Comparison of ENCODE assay signal across 14 cellular contexts in genomic region chr9:76027426-76027825, GRCh38.
DNase-seq lines count a peak whose midpoint lies in the region; FAIRE-seq and TF ChIP-seq lines count a peak whose summit lies in the region.
"Had no signal": no experiment of that assay in that cellular context is flagged by ENCODE, and none has a peak within 500 bp of the region (broad histone marks: within the 10 kb centered on the region; RNA-seq: fewer than 3 reads in every experiment).

No MANE protein-coding gene starts in this region.

- POLR2A ChIA-PET in RWPE1 (lab: Yijun Ruan, JAX; ENCODE audit: low non-redundant PET), result no interaction called here

- no peaks in the 10 kb centered on the region for H3K9me3 ChIP-seq in SK-N-MC (ENCODE audit: low read depth, low read length)

- in situ Hi-C loops in astrocyte of the spinal cord (cut with HindIII; ENCODE audit: low sequenced_read_pairs), result no loop called here

- no peak for TF ChIP-seq CTCF in astrocyte of the spinal cord (IDR thresholded peaks at IDR 0.05; ENCODE audit: low read depth, low read length)
- no peak for TF ChIP-seq CTCF in RWPE1 (conservative IDR thresholded peaks at IDR 0.05; ENCODE audit: low read depth)

- H3K36me3 ChIP-seq in SK-N-MC (ENCODE audit: insufficient read depth, low read length), result peaks cover 2% of the 10 kb centered on the region; the same call in 1 of the 2 replicates
- H3K36me3 ChIP-seq: breast epithelium had no signal

- no peak overlapping the region for H3K9ac ChIP-seq in SK-N-MC (ENCODE audit: insufficient read length)
- H3K9ac ChIP-seq: parathyroid adenoma had no signal

- CTCF ChIA-PET in RWPE1 (lab: Yijun Ruan, JAX), result interaction anchor here (0.6 kb wide), 1 partner anchor 14 kb away, joined by 3 read pairs; no protein-coding TSS in a partner anchor

- peak; percentile 10 for DNase-seq in stimulated activated CD4-positive, alpha-beta T cell treated with anti-CD3 and anti-CD28 coated beads, Interleukin-4, amount 100 ng/mL, for 1 hour
- DNase-seq in stimulated activated CD4-positive, alpha-beta T cell treated with anti-CD3 and anti-CD28 coated beads, Interleukin-1b, Interleukin-23, amount 100 ng/mL, for 48 hours, result no peak
- peak; percentile 48 for DNase-seq in SK-N-MC (ENCODE audit: low read depth, low spot score)
- DNase-seq in astrocyte of the spinal cord (ENCODE audit: low read depth, low spot score), result peak; percentile 36
- peak; percentile 48 for DNase-seq in urothelium cell line (ENCODE audit: low spot score)
- no peak for DNase-seq in SKM-1 (lab: John Stamatoyannopoulos, UW; ENCODE audit: unreplicated experiment)
- no peak for DNase-seq in RWPE1 (ENCODE audit: low spot score)
- DNase-seq in NCI-H2107 (lab: John Stamatoyannopoulos, UW), result no peak
- DNase-seq: DMS79, HFFc6 had no signal

- H3K27ac ChIP-seq in SK-N-MC, result peak overlapping the region; percentile 81; the same call in 1 of the 2 replicates
- H3K27ac ChIP-seq in RWPE1, result no peak overlapping the region
- H3K27ac ChIP-seq: breast epithelium, parathyroid adenoma had no signal

- H3K4me3 ChIP-seq in SK-N-MC, result 0 out of 2 replicates have a peak overlapping the region, but pooled peaks have one; percentile 1
- H3K4me3 ChIP-seq in astrocyte of the spinal cord (ENCODE audit: low read depth, low read length), result no peak overlapping the region
- H3K4me3 ChIP-seq: breast epithelium had no signal

- no peak for FAIRE-seq in urothelium cell line (lab: Jason Lieb, UNC)
- FAIRE-seq: endometrium, keratinocyte had no signal

Comparison
In these comparisons a context has a peak if more than half of its experiments do, and no peak if none do; other contexts are left out.
1. DNase-seq: peak in stimulated activated CD4-positive, alpha-beta T cell treated with anti-CD3 and anti-CD28 coated beads, Interleukin-4, amount 100 ng/mL, for 1 hour (single experiment), SK-N-MC (single experiment), astrocyte of the spinal cord (single experiment) and urothelium cell line (single experiment); none in stimulated activated CD4-positive, alpha-beta T cell treated with anti-CD3 and anti-CD28 coated beads, Interleukin-1b, Interleukin-23, amount 100 ng/mL, for 48 hours (single experiment), SKM-1 (single experiment), RWPE1 (single experiment) and NCI-H2107 (single experiment).